ENCODE assay signal across 8 cellular contexts in genomic region chr7:13262929-13263530, GRCh38.
A peak's percentile ranks its signal among the peaks of the same experiment; 100 is the strongest.
DNase-seq lines count a peak whose midpoint lies in the region; ATAC-seq, FAIRE-seq and TF ChIP-seq lines count a peak whose summit lies in the region.

No MANE protein-coding gene starts in this region.

- intact Hi-C loops in pancreas (cut with DNase I) = loop anchor here in 2 of 3 donors (5.0 to 10.0 kb wide), 4 partner anchors 618 to 748 kb away; no protein-coding TSS in a partner anchor

- H3K4me2 ChIP-seq in fibroblast of lung (ENCODE audit: extremely low read depth, insufficient read depth, low read length) = no peak overlapping the region

- H3K27ac ChIP-seq in RWPE2 (ENCODE audit: poor library complexity, severe bottlenecking) (no peak overlapping the region), fibroblast of lung (ENCODE audit: insufficient read depth, low read length) (no peak overlapping the region), pancreas (no peak overlapping the region)

- no peaks in the 10 kb centered on the region for H3K79me2 ChIP-seq in fibroblast of lung (ENCODE audit: control insufficient read depth, insufficient read depth, low read length)

- WGBS in pancreas, 2 donors = 2% methylated on average over 4 of the region's 4 CpGs

- H4K20me1 ChIP-seq in fibroblast of lung (ENCODE audit: control insufficient read depth, extremely low read depth, insufficient read depth, low read length) = no peaks in the 10 kb centered on the region

- H3K9ac ChIP-seq in fibroblast of lung (ENCODE audit: insufficient read depth, low read length) = no peak overlapping the region

- H3K9me3 Mint-ChIP-seq in WTC11 = no peaks in the 10 kb centered on the region

- H3K36me3 Mint-ChIP-seq in WTC11 = no peaks in the 10 kb centered on the region

- no peak for TF ChIP-seq EP300 in Ishikawa (IDR thresholded peaks at IDR 0.05; ENCODE audit: borderline replicate concordance)

- H3K4me3 Mint-ChIP-seq in WTC11 = no peak overlapping the region

- H3K4me1 ChIP-seq in RWPE2 (ENCODE audit: insufficient read depth, poor library complexity, severe bottlenecking) (no peaks in the 10 kb centered on the region), fibroblast of lung (ENCODE audit: control insufficient read depth, extremely low read depth, insufficient read depth, low read length) (no peaks in the 10 kb centered on the region), pancreas (no peaks in the 10 kb centered on the region)

- POLR2A ChIA-PET in WTC11 (lab: Charles Lee) = interaction anchor here (0.6 kb wide), 1 partner anchor 1368 kb away, joined by 7 read pairs; no protein-coding TSS in a partner anchor

- peak; percentile 96 for FAIRE-seq in pancreas (lab: Jason Lieb, UNC)

- H3K27me3 ChIP-seq in RWPE2 (ENCODE audit: insufficient read depth, poor library complexity, severe bottlenecking) (no peaks in the 10 kb centered on the region), fibroblast of lung (ENCODE audit: control insufficient read depth, insufficient read depth, low read length) (no peaks in the 10 kb centered on the region), pancreas (no peaks in the 10 kb centered on the region)

- peak; percentile 54 to 64 for DNase-seq in NCI-H2081 (lab: John Stamatoyannopoulos, UW)
- DNase-seq in NCI-H2081 treated with DMSO at 0.1 percent for 48 hours (lab: John Stamatoyannopoulos, UW) = no peak
- no peak for DNase-seq in RWPE2 (ENCODE audit: low spot score)
- peak; percentile 28 to 71 for DNase-seq in fibroblast of lung (ENCODE audit: low read depth in 2 of 2)
- no peak for DNase-seq in pancreas
- no peak for DNase-seq in WTC11 (ENCODE audit: low spot score)

- no peaks in the 10 kb centered on the region for H3K27me3 Mint-ChIP-seq in WTC11 (ENCODE audit: low read depth)

- no peak overlapping the region for H3K27ac Mint-ChIP-seq in WTC11

- no peaks in the 10 kb centered on the region for H3K4me1 Mint-ChIP-seq in WTC11

- H2AFZ ChIP-seq in fibroblast of lung (ENCODE audit: low read length) = no peak overlapping the region

- TF ChIP-seq CTCF in RWPE2 (IDR thresholded peaks at IDR 0.05; ENCODE audit: poor library complexity, severe bottlenecking) (peak; percentile 84), fibroblast of lung (conservative IDR thresholded peaks at IDR 0.05 in 1 of 2, IDR thresholded peaks at IDR 0.05 in 1 of 2; ENCODE audit: low read depth in 1 of 2, low read length in 2 of 2) (peak; percentile 42 to 52), pancreas (IDR thresholded peaks at IDR 0.05) (peak in 2 of 4 donors; percentile 27 to 46), WTC11 (IDR thresholded peaks at IDR 0.05) (no peak; the same call in 1 of the 2 replicates)

- ATAC-seq in RWPE2 (ENCODE audit: low read depth) (0 out of 3 replicates have a peak, but pooled peaks have one; percentile 49), pancreas (peak in 3 of 4 donors; percentile 68 to 73 (median 71)), WTC11 (no peak), HG02763 (IDR thresholded peaks at IDR 0.05; ENCODE audit: unreplicated experiment) (no peak)

- CTCF ChIA-PET in WTC11 (lab: Charles Lee) = interaction anchor here (0.9 to 1.6 kb wide), 2 partner anchors 578 to 744 kb away, joined by 4 to 6 read pairs; no protein-coding TSS in a partner anchor

- no peaks in the 10 kb centered on the region for H3K36me3 ChIP-seq in RWPE2 (ENCODE audit: low read depth)
- H3K36me3 ChIP-seq in fibroblast of lung (ENCODE audit: control insufficient read depth, insufficient read depth, low read length) = no peaks in the 10 kb centered on the region
- no peaks in the 10 kb centered on the region for H3K36me3 ChIP-seq in pancreas

- H3K4me3 ChIP-seq in RWPE2 (ENCODE audit: severe bottlenecking) (no peak overlapping the region), fibroblast of lung (replicated peaks in 1 of 4; ENCODE audit: control extremely low read depth in 1 of 4, insufficient read depth in 1 of 4, low read depth in 3 of 4, low read length in 4 of 4) (no peak overlapping the region), pancreas (no peak overlapping the region)

- no peaks in the 10 kb centered on the region for H3K9me3 ChIP-seq in RWPE2 (ENCODE audit: severe bottlenecking)
- H3K9me3 ChIP-seq in fibroblast of lung (ENCODE audit: control insufficient read depth, insufficient read depth, low read depth, low read length) = no peaks in the 10 kb centered on the region
- H3K9me3 ChIP-seq in pancreas = no peaks in the 10 kb centered on the region

- peak; percentile 84 for TF ChIP-seq RAD21 in Ishikawa (IDR thresholded peaks at IDR 0.05; ENCODE audit: low read depth)

TF ChIP-seq in Ishikawa, 13 proteins besides CTCF, POLR2A, EP300 and RAD21:
- TF ChIP-seq TAF1 (IDR thresholded peaks at IDR 0.05; ENCODE audit: low read depth) (no peak), MAX (IDR thresholded peaks at IDR 0.05) (no peak), ZBTB7A (IDR thresholded peaks at IDR 0.05; ENCODE audit: low read depth) (no peak), NFIC (IDR thresholded peaks at IDR 0.05) (no peak), CREB1 (IDR thresholded peaks at IDR 0.05; ENCODE audit: low read depth) (no peak), TEAD4 (IDR thresholded peaks at IDR 0.05) (no peak), TCF12 (IDR thresholded peaks at IDR 0.05; ENCODE audit: low read depth) (no peak), YY1 (IDR thresholded peaks at IDR 0.05; ENCODE audit: low read depth) (no peak), FOXM1 (IDR thresholded peaks at IDR 0.05; ENCODE audit: borderline replicate concordance, low read depth) (no peak), EGR1 (IDR thresholded peaks at IDR 0.05) (no peak)

TF ChIP-seq in WTC11, 78 proteins besides CTCF, POLR2A, EP300 and RAD21 (continues in another document):
- TF ChIP-seq MYBL2 (CRISPR knock-in tag; IDR thresholded peaks at IDR 0.05) = no peak
- no peak for TF ChIP-seq E2F1 (CRISPR knock-in tag; IDR thresholded peaks at IDR 0.05)
- no peak for TF ChIP-seq IRF1 (CRISPR knock-in tag; IDR thresholded peaks at IDR 0.05)
- TF ChIP-seq SP1 (CRISPR knock-in tag; conservative IDR thresholded peaks at IDR 0.05) = no peak
- no peak for TF ChIP-seq NR3C1 (CRISPR knock-in tag; conservative IDR thresholded peaks at IDR 0.05; ENCODE audit: low read depth)
- no peak for TF ChIP-seq MLX (CRISPR knock-in tag; IDR thresholded peaks at IDR 0.05)
- TF ChIP-seq ZNF512 (CRISPR knock-in tag; IDR thresholded peaks at IDR 0.05; ENCODE audit: borderline replicate concordance) = no peak
- no peak for TF ChIP-seq ERG (CRISPR knock-in tag; IDR thresholded peaks at IDR 0.05)
- no peak for TF ChIP-seq ZNF671 (CRISPR knock-in tag; IDR thresholded peaks at IDR 0.05)
- no peak for TF ChIP-seq HMGA2 (CRISPR knock-in tag; IDR thresholded peaks at IDR 0.05)
- TF ChIP-seq RELA (CRISPR knock-in tag; IDR thresholded peaks at IDR 0.05; ENCODE audit: borderline replicate concordance) = no peak

Comparison
In these comparisons a context has a peak if more than half of its experiments do, and no peak if none do; other contexts are left out.
1. DNase-seq: peak in NCI-H2081 (2 of 2) and fibroblast of lung (2 of 2); none in NCI-H2081 treated with DMSO at 0.1 percent for 48 hours (single experiment), RWPE2 (single experiment), pancreas (0 of 6) and WTC11 (single experiment).
2. ATAC-seq: peak in RWPE2 (single experiment) and pancreas (3 of 4); none in WTC11 (single experiment) and HG02763 (single experiment).